Comparison of ENCODE assay signal across 9 cellular contexts in the genomic region with DNA sequence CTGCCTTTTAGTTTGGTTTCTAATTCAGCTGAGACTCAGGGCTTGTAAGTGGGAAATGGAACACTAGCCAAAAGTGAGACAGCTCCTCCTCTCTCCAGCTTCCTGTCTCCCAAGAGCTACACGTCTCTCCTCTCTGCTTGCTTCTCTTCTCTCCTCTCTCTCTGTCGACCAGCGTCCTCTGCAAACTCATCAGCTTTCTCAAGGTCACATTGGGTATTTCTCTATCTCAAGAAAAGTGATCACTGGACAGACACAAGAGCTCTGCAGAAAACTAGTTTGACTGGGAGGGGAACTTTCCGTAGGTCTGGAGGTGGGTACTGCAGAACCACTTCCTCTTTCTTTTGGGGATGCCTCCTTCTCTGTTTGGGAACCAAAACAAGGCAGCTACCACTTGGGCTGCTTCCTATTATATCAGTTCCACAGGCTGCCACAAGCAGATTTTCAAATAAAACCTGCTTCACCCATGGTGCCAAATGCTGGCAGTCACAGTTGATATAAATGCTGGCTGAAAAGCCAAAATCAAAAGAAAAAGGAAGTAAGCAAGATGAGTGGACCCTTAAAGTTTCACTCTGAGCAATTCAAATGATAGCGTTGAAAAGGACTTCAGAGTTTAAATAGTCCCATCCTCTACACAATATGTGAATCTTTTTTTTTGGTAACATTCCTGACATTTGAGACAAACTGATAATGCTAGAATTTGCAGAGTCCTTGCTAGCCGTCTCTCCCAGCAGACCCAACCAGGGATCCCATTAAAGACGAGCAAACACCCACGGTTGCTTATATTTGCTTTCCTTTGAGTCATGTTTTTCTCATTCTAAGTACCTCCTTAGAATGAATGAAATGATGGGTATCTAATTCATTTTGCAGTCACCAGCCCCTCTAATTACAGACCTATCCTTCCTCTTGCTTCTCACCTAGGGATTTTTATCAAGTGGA. TPM values are rescaled to one million over a fixed set of nuclear protein-coding genes. Genes with fewer than 3 reads are reported as not detected.
DNase-seq lines count a peak whose midpoint lies in the region; ATAC-seq and TF ChIP-seq lines count a peak whose summit lies in the region.
"Had no signal": no experiment of that assay in that cellular context is flagged by ENCODE, and none has a peak within 500 bp of the region (broad histone marks: within the 10 kb centered on the region; RNA-seq: fewer than 3 reads in every experiment).

No MANE protein-coding gene starts in this region.

- no peaks in the 10 kb centered on the region for H3K27me3 ChIP-seq in mammary epithelial cell (ENCODE audit: insufficient read depth, low read length)

- H3K4me2 ChIP-seq in mammary epithelial cell (ENCODE audit: insufficient read depth, low read depth, low read length): no peak overlapping the region

- dilution Hi-C loops in mammary epithelial cell (cut with HindIII; ENCODE audit: low sequenced_read_pairs): no loop called here

- ATAC-seq in GM18520 (IDR thresholded peaks at IDR 0.05; ENCODE audit: unreplicated experiment) (peak; percentile 93), HG02981 (IDR thresholded peaks at IDR 0.05; ENCODE audit: unreplicated experiment) (peak; percentile 93)
- peak; percentile 87 for ATAC-seq in stimulated activated naive CD8-positive, alpha-beta T cell treated with anti-CD3 and anti-CD28 coated beads, Interleukin-15, amount 100 ng/mL, for 72 hours
- ATAC-seq: HCT116 had no signal

- no peaks in the 10 kb centered on the region for H4K20me1 ChIP-seq in mammary epithelial cell (ENCODE audit: insufficient read depth, low read length)

- no TSS peak for BruUV-seq in mammary epithelial cell (replicated peaks; lab: Mats Ljungman, UMichigan)

- CTCF ChIA-PET in mammary epithelial cell (lab: Charles Lee; ENCODE audit: low non-redundant PET): no interaction called here

- H3K4me1 ChIP-seq in mammary epithelial cell (ENCODE audit: insufficient read depth, low read length): no peaks in the 10 kb centered on the region

- H3K9me3 ChIP-seq in mammary epithelial cell (replicated peaks; ENCODE audit: insufficient read depth, low read length): no peaks in the 10 kb centered on the region

- no peaks in the 10 kb centered on the region for H3K27me3 Mint-ChIP-seq in stimulated activated naive CD8-positive, alpha-beta T cell treated with anti-CD3 and anti-CD28 coated beads, Interleukin-15, amount 100 ng/mL, for 72 hours

- no peaks in the 10 kb centered on the region for H3K36me3 ChIP-seq in mammary epithelial cell (ENCODE audit: insufficient read depth, low read length)

- peak; percentile 69 for DNase-seq in AG10803 (ENCODE audit: low read depth)
- peak; percentile 95 for DNase-seq in SIG-M5 treated with dmso at 0.1 percent for 504 hours (lab: John Stamatoyannopoulos, UW; ENCODE audit: unreplicated experiment)
- DNase-seq in foreskin fibroblast: peak; percentile 45 to 66
- peak; percentile 12 to 24 for DNase-seq in stimulated activated naive CD8-positive, alpha-beta T cell treated with anti-CD3 and anti-CD28 coated beads, Interleukin-15, amount 100 ng/mL, for 72 hours
- DNase-seq in NCI-H1436 (lab: John Stamatoyannopoulos, UW): no peak
- no peak for DNase-seq in mammary epithelial cell

- no peak overlapping the region for H3K9ac ChIP-seq in mammary epithelial cell (ENCODE audit: insufficient read depth, low read length)

- in situ Hi-C loops in mammary epithelial cell (cut with MboI; ENCODE audit: low sequenced_read_pairs in 2 of 2): no loop called here

- H3K4me3 ChIP-seq in AG10803 (ENCODE audit: low read length): peak overlapping the region; percentile 48
- H3K4me3 ChIP-seq in foreskin fibroblast (ENCODE audit: low read depth in 1 of 2, low read length in 2 of 2): peak overlapping the region; percentile 17 to 32
- no peak overlapping the region for H3K4me3 ChIP-seq in mammary epithelial cell (replicated peaks in 1 of 3; ENCODE audit: insufficient read depth in 1 of 3, low read depth in 2 of 3, low read length in 3 of 3)

- no peak for TF ChIP-seq CTCF in AG10803 (conservative IDR thresholded peaks at IDR 0.05; ENCODE audit: low read length)
- TF ChIP-seq CTCF in foreskin fibroblast (IDR thresholded peaks at IDR 0.05; ENCODE audit: low read depth, low read length): no peak
- no peak for TF ChIP-seq CTCF in mammary epithelial cell (conservative IDR thresholded peaks at IDR 0.05 in 1 of 2, IDR thresholded peaks at IDR 0.05 in 1 of 2; ENCODE audit: extremely low read depth in 1 of 2, insufficient read depth in 1 of 2, low read depth in 1 of 2, low read length in 2 of 2)

- peaks cover 13% of the 10 kb centered on the region for H3K4me1 Mint-ChIP-seq in stimulated activated naive CD8-positive, alpha-beta T cell treated with anti-CD3 and anti-CD28 coated beads, Interleukin-15, amount 100 ng/mL, for 72 hours

- H3K9me3 Mint-ChIP-seq in stimulated activated naive CD8-positive, alpha-beta T cell treated with anti-CD3 and anti-CD28 coated beads, Interleukin-15, amount 100 ng/mL, for 72 hours: no peaks in the 10 kb centered on the region

- H3K79me2 ChIP-seq in mammary epithelial cell (ENCODE audit: insufficient read depth, low read length): no peaks in the 10 kb centered on the region

- peak overlapping the region; percentile 9 to 75 for H3K27ac Mint-ChIP-seq in stimulated activated naive CD8-positive, alpha-beta T cell treated with anti-CD3 and anti-CD28 coated beads, Interleukin-15, amount 100 ng/mL, for 72 hours

- H2AFZ ChIP-seq in mammary epithelial cell (ENCODE audit: low read depth, low read length): no peak overlapping the region

- 75% methylated on average over 7 of the region's 8 CpGs for WGBS in mammary epithelial cell (ENCODE audit: low coverage, missing lambda C conversion rate)

- peak overlapping the region; percentile 60 to 70 for H3K4me3 Mint-ChIP-seq in stimulated activated naive CD8-positive, alpha-beta T cell treated with anti-CD3 and anti-CD28 coated beads, Interleukin-15, amount 100 ng/mL, for 72 hours

- H3K27ac ChIP-seq in mammary epithelial cell (ENCODE audit: insufficient read depth, low read depth, low read length): no peak overlapping the region

- intact Hi-C loops in mammary epithelial cell (cut with micrococcal nuclease): no loop called here

RNA-seq across cellular contexts. Expression of gene DYNC1LI1, which starts 7.2 kb away (rescaled TPM):
- 10 to 100 TPM; 30.2 to 43.8 TPM for total RNA-seq in mammary epithelial cell
- 20.8 TPM for polyA plus RNA-seq in mammary epithelial cell
- 23.3 TPM for polyA minus RNA-seq in mammary epithelial cell

Comparison
In these comparisons a context has a peak if more than half of its experiments do, and no peak if none do; other contexts are left out.
1. DNase-seq: peak in AG10803 (single experiment), SIG-M5 treated with dmso at 0.1 percent for 504 hours (single experiment), foreskin fibroblast (2 of 2) and stimulated activated naive CD8-positive, alpha-beta T cell treated with anti-CD3 and anti-CD28 coated beads, Interleukin-15, amount 100 ng/mL, for 72 hours (2 of 2); none in NCI-H1436 (single experiment) and mammary epithelial cell (single experiment).
2. H3K4me3 ChIP-seq: peak in AG10803 (single experiment) and foreskin fibroblast (2 of 2); none in mammary epithelial cell (0 of 3).
3. Peak in every context shown above with its lines, with median percentiles within 50 percentile points of each other: ATAC-seq.